Comparison of ENCODE assay signal across 8 cellular contexts in genomic region chr10:103451091-103451801, GRCh38. TPM values are rescaled to one million over a fixed set of nuclear protein-coding genes. Genes with fewer than 3 reads are reported as not detected.
DNase-seq lines count a peak whose midpoint lies in the region; ATAC-seq and TF ChIP-seq lines count a peak whose summit lies in the region.

No MANE protein-coding gene starts in this region.

- no peaks in the 10 kb centered on the region for H3K27me3 Mint-ChIP-seq in activated T-cell treated with anti-CD3 and anti-CD28 coated beads, Interleukin-2, amount 50 U/mL, for 24 hours

- H3K4me3 Mint-ChIP-seq in activated T-cell treated with anti-CD3 and anti-CD28 coated beads, Interleukin-2, amount 50 U/mL, for 24 hours = peak overlapping the region; percentile 80

- H3K27me3 ChIP-seq in osteoblast (ENCODE audit: insufficient read depth, low read length) = no peaks in the 10 kb centered on the region

- H3K36me3 ChIP-seq in osteoblast (ENCODE audit: insufficient read depth, low read length) = peaks cover 28% of the 10 kb centered on the region

- peak overlapping the region; percentile 82 for H2AFZ ChIP-seq in osteoblast (ENCODE audit: low read length)

- H3K4me1 Mint-ChIP-seq in activated T-cell treated with anti-CD3 and anti-CD28 coated beads, Interleukin-2, amount 50 U/mL, for 24 hours (ENCODE audit: low read depth) = peaks cover 55% of the 10 kb centered on the region

- H3K4me1 ChIP-seq in osteoblast (ENCODE audit: insufficient read depth, low read length) = peaks cover 45% of the 10 kb centered on the region

- no peak for ATAC-seq in GM21619 (IDR thresholded peaks at IDR 0.05; ENCODE audit: unreplicated experiment)
- no peak for ATAC-seq in GM21825 (IDR thresholded peaks at IDR 0.05; ENCODE audit: unreplicated experiment)
- ATAC-seq in GM18870 (IDR thresholded peaks at IDR 0.05; ENCODE audit: unreplicated experiment) = no peak

- DNase-seq in GDM1 (lab: John Stamatoyannopoulos, UW) = peak; percentile 46
- peak; percentile 91 for DNase-seq in M059J (ENCODE audit: low read depth)
- DNase-seq in activated T-cell treated with anti-CD3 and anti-CD28 coated beads, Interleukin-2, amount 50 U/mL, for 24 hours = peak; percentile 63
- peak; percentile 78 for DNase-seq in fibroblast of mammary gland (ENCODE audit: low read depth)
- DNase-seq in osteoblast (ENCODE audit: insufficient read length, low spot score, missing footprints) = peak; percentile 95

- peaks cover 17% of the 10 kb centered on the region for H4K20me1 ChIP-seq in osteoblast (ENCODE audit: insufficient read depth, low read length)

- H3K36me3 Mint-ChIP-seq in activated T-cell treated with anti-CD3 and anti-CD28 coated beads, Interleukin-2, amount 50 U/mL, for 24 hours (ENCODE audit: low read depth) = peaks cover 46% of the 10 kb centered on the region

- peak overlapping the region; percentile 95 for H3K4me2 ChIP-seq in osteoblast (ENCODE audit: insufficient read depth, low read length)

- H3K27ac Mint-ChIP-seq in activated T-cell treated with anti-CD3 and anti-CD28 coated beads, Interleukin-2, amount 50 U/mL, for 24 hours = peak overlapping the region; percentile 91

- H3K4me3 ChIP-seq in fibroblast of mammary gland (ENCODE audit: control insufficient read depth, low read depth, low read length) = peak overlapping the region; percentile 79
- peak overlapping the region; percentile 89 for H3K4me3 ChIP-seq in osteoblast (ENCODE audit: insufficient read depth, low read length)

- no peaks in the 10 kb centered on the region for H3K9me3 Mint-ChIP-seq in activated T-cell treated with anti-CD3 and anti-CD28 coated beads, Interleukin-2, amount 50 U/mL, for 24 hours

- TF ChIP-seq CTCF in fibroblast of mammary gland (conservative IDR thresholded peaks at IDR 0.05; ENCODE audit: control insufficient read depth, insufficient read depth, low read depth, low read length) (no peak), osteoblast (IDR thresholded peaks at IDR 0.05; ENCODE audit: extremely low read depth, low read depth, low read length) (no peak)

- H3K9me3 ChIP-seq in osteoblast (ENCODE audit: low read depth, low read length) = no peaks in the 10 kb centered on the region

- peak overlapping the region; percentile 82 for H3K27ac ChIP-seq in osteoblast (ENCODE audit: low read depth, low read length)

- peaks cover 40% of the 10 kb centered on the region for H3K79me2 ChIP-seq in osteoblast (ENCODE audit: insufficient read depth, low read length)

RNA-seq across cellular contexts. Expression of gene CALHM2, which starts 0.9 kb away (rescaled TPM):
- 33.3 and 37.7 TPM in 2 replicates for total RNA-seq in M059J (2014; rRNA removed; shearing (Covaris generic))
- 54.6 and 56.3 TPM in 2 replicates for total RNA-seq in osteoblast

RNA-seq across cellular contexts. Expression of gene CALHM1, which starts 7.5 kb away (rescaled TPM):
- not detected in 2 replicates for total RNA-seq in M059J (2014; rRNA removed; shearing (Covaris generic))
- not detected in 2 replicates for total RNA-seq in osteoblast

RNA-seq across cellular contexts. Expression of gene CALHM3, which starts 27.8 kb away (rescaled TPM):
- 0.39 TPM in 1 of 2 replicates, not detected in the other for total RNA-seq in M059J (2014; rRNA removed; shearing (Covaris generic))
- not detected in 2 replicates for total RNA-seq in osteoblast

RNA-seq across cellular contexts. Expression of gene NEURL1, which starts 42.3 kb away (rescaled TPM):
- total RNA-seq in M059J (2014; rRNA removed; shearing (Covaris generic)) = 4.5 and 19.9 TPM in 2 replicates
- under 0.01 TPM in 1 of 2 replicates, not detected in the other for total RNA-seq in osteoblast

RNA-seq across cellular contexts. Expression of gene PDCD11, which starts 54.8 kb away (rescaled TPM):
- total RNA-seq in M059J (2014; rRNA removed; shearing (Covaris generic)) = 16.3 and 16.5 TPM in 2 replicates
- 18.8 and 19.2 TPM in 2 replicates for total RNA-seq in osteoblast
